Comparison of ENCODE assay signal across 31 cellular contexts in the genomic region with DNA sequence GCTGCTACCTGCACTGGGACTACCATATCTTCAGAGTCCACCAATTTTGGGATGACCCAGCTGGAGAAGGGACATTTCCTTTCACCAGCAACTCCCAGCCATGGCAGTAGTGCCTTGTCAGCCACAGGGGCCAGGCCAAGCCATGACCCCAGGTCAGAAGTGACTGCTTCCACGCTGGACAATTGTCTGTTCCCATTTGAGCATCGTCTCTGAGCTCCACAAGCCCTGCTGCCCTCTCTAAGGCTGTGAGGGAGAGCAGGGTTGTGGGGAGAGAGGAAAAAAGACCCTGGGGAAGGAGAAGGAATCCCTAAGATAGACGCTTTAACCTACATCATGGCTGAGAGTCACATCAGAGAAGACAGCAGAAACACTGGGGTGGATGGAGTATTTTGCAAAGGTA. TPM values are rescaled to one million over a fixed set of nuclear protein-coding genes. Genes with fewer than 3 reads are reported as not detected.
"Had no signal": no experiment of that assay in that cellular context is flagged by ENCODE, and none has a peak within 500 bp of the region (broad histone marks: within the 10 kb centered on the region; RNA-seq: fewer than 3 reads in every experiment).

No MANE protein-coding gene starts in this region.

- H3K4me3 ChIP-seq: heart right ventricle, hepatocyte, lower lobe of right lung, neural progenitor cell, ovary, prostate gland, skin epidermis, suprapubic skin, thoracic aorta, tibial artery, upper lobe of right lung had no signal

- H3K9ac ChIP-seq: neural progenitor cell had no signal

- H3K9me3 ChIP-seq: lower lobe of right lung, ovary, prostate gland, thoracic aorta, upper lobe of right lung had no signal

- H3K36me3 ChIP-seq: neural progenitor cell, ovary, prostate gland, suprapubic skin, thoracic aorta, upper lobe of right lung had no signal

- DNase-seq: heart right ventricle; kidney glomerular epithelial cell; left cardiac atrium; lower lobe of right lung; mammary epithelial cell; mesenchymal stem cell; naive B cell; natural killer cell; nephron progenitor cell; ovary; retina; right cardiac atrium; stimulated activated CD4-positive, alpha-beta T cell treated with anti-CD3 and anti-CD28 coated beads, Interleukin-12 subunit alpha, Interleukin-12 subunit beta, amount 100 ng/mL, for 4 hours; stimulated activated CD4-positive, alpha-beta T cell treated with anti-CD3 and anti-CD28 coated beads, Interleukin-15, amount 100 ng/mL, for 24 hours; stimulated activated CD4-positive, alpha-beta T cell treated with anti-CD3 and anti-CD28 coated beads, Interleukin-2, amount 100 ng/mL, for 24 hours; stimulated activated CD4-positive, alpha-beta T cell treated with anti-CD3 and anti-CD28 coated beads, Interleukin-4, amount 100 ng/mL, for 1 hour; stimulated activated naive B cell treated with anti-CD40 and anti-IgM and Interleukin-4, amounts not matched to agents 10 μg/mL and 1 μg/mL and 100 μg/mL, for 72 hours; stimulated activated naive CD8-positive, alpha-beta T cell treated with anti-CD3 and anti-CD28 coated beads, Interleukin-15, Interleukin-2, amounts not matched to agents 100 U/mL and 50 U/mL, for 24 hours; tibial artery; trophoblast cell; upper lobe of right lung had no signal

- H3K27ac ChIP-seq: heart right ventricle, hepatocyte, lower lobe of right lung, neural progenitor cell, ovary, prostate gland, skin epidermis, suprapubic skin, thoracic aorta, tibial artery, upper lobe of right lung had no signal

- H3K27me3 ChIP-seq: heart right ventricle, hepatocyte, neural progenitor cell, ovary, suprapubic skin, tibial artery, upper lobe of right lung had no signal

- ATAC-seq: left cardiac atrium; left lobe of liver; lower lobe of right lung; natural killer cell; sciatic nerve; stimulated activated naive B cell treated with anti-CD40 and anti-IgM and Interleukin-4, amounts not matched to agents 10 μg/mL and 1 μg/mL and 100 μg/mL, for 72 hours; stimulated activated naive CD8-positive, alpha-beta T cell treated with anti-CD3 and anti-CD28 coated beads, Interleukin-15, Interleukin-2, amounts not matched to agents 100 U/mL and 50 U/mL, for 24 hours; upper lobe of right lung had no signal

- H3K4me1 ChIP-seq: heart right ventricle, lower lobe of right lung, neural progenitor cell, prostate gland had no signal

- H3K4me2 ChIP-seq: hepatocyte, neural progenitor cell had no signal

- H2AFZ ChIP-seq: hepatocyte, neural progenitor cell had no signal

RNA-seq across cellular contexts. Expression of a gene that starts 7.4 kb away (rescaled TPM):
- total RNA-seq: mononuclear cell, natural killer cell had no signal
- polyA plus RNA-seq: keratinocyte had no signal
